In the genomic region with DNA sequence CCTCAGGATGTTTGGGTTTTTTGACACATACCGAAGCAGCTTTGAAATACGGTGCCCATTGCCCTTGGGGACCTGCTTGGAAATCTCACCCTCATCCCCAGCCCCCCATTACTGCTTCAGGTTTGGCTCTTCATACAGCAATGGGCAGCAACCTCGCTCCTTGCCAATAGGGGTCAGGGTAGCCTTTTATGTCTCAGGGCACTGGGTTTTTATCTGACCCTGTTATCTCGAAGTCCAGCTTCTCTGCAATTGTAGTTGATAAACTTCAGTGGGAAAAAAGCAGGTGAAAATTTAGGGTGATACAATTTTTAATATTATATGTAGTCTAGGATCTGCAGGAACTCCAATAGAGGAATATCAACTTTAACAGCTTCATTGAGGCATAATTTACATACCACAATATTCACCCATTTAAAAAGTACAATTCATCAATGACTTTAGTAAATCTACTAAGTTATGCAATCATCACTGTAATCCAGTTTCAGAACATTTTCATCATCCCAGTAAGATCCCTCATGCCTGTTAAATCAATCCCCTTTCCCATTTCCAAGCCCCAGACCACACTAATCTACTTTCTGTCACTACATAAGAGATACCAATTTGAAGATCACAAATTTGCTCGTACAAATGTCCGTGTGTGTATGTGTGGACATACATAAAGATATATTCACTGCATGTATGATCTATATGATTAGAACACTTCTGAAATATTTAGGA, we compare ENCODE assay signal across 8 cellular contexts.
DNase-seq lines count a peak whose midpoint lies in the region; TF ChIP-seq lines count a peak whose summit lies in the region.

No MANE protein-coding gene starts in this region.

- CTCF ChIA-PET in MCF 10A (lab: Yijun Ruan, JAX), result interaction anchor here (0.6 to 6.6 kb wide), 19 partner anchors 11 to 463 kb away, joined by 3 to 55 read pairs (median 3); no protein-coding TSS in a partner anchor

- H2AK5ac ChIP-seq in trophoblast cell (ENCODE audit: low read length), result peak overlapping the region; percentile 64

- no TSS peak for BruUV-seq in MCF 10A (replicated peaks; lab: Mats Ljungman, UMichigan)

- no peak overlapping the region for H4K8ac ChIP-seq in trophoblast cell (ENCODE audit: low read depth, low read length)

- H3K4me1 ChIP-seq in breast epithelium, result no peaks in the 10 kb centered on the region
- peaks cover 10 to 15% of the 10 kb centered on the region in 2 experiments for H3K4me1 ChIP-seq in trophoblast cell (ENCODE audit: control insufficient read depth in 1 of 2, insufficient read depth in 2 of 2, low read length in 2 of 2)

- no peak for TF ChIP-seq POLR2A in breast epithelium (IDR thresholded peaks at IDR 0.05)

- H3K27ac Mint-ChIP-seq in MCF 10A (ENCODE audit: low read depth, unreplicated experiment), result no peak overlapping the region

- DNase-seq in MCF 10A (ENCODE audit: unreplicated experiment) (peak; percentile 50), breast epithelium (ENCODE audit: low spot score in 2 of 2) (no peak), NCI-H146 treated with DMSO at 0.1 percent for 48 hours (lab: John Stamatoyannopoulos, UW; ENCODE audit: unreplicated experiment) (peak; percentile 22), dermis blood vessel endothelial cell (peak; percentile 76), trophoblast cell (peak in 1 of 2 donors; percentile 41), coronary artery (ENCODE audit: low spot score) (no peak), cerebellar nuclear complex (lab: John Stamatoyannopoulos, UW) (no peak)
- no peak for DNase-seq in central memory CD4-positive, alpha-beta T cell

- H3K36me3 Mint-ChIP-seq in MCF 10A (ENCODE audit: insufficient read depth, unreplicated experiment), result peaks cover 5% of the 10 kb centered on the region

- no peak overlapping the region for H2BK120ac ChIP-seq in trophoblast cell (ENCODE audit: insufficient read depth, low read length, poor library complexity)

- H4K12ac ChIP-seq in trophoblast cell (ENCODE audit: low read depth, low read length), result no peak overlapping the region

- no peak overlapping the region for H3K27ac ChIP-seq in breast epithelium
- H3K27ac ChIP-seq in trophoblast cell (ENCODE audit: low read depth, low read length), result no peak overlapping the region
- H3K27ac ChIP-seq in coronary artery, result no peak overlapping the region

- H3K14ac ChIP-seq in trophoblast cell (ENCODE audit: low read length), result no peak overlapping the region

- intact Hi-C loops in MCF 10A (cut with micrococcal nuclease) (loop anchor here (1.0 to 10.0 kb wide), 7 partner anchors 84 to 505 kb away; no protein-coding TSS in a partner anchor), breast epithelium (cut with DNase I; ENCODE audit: low total_unique reads) (no loop called here)

- H3K4me3 ChIP-seq in breast epithelium, result no peak overlapping the region
- H3K4me3 ChIP-seq in trophoblast cell (ENCODE audit: low read depth, low read length), result no peak overlapping the region
- no peak overlapping the region for H3K4me3 ChIP-seq in coronary artery

- POLR2A ChIA-PET in MCF 10A (lab: Yijun Ruan, JAX), result interaction anchor here (1.4 kb wide), 1 partner anchor 390 kb away, joined by 6 read pairs; no protein-coding TSS in a partner anchor

- peaks cover 27% of the 10 kb centered on the region for H3K79me1 ChIP-seq in trophoblast cell (ENCODE audit: low read length)

- no peak overlapping the region for H3K4me3 Mint-ChIP-seq in MCF 10A (ENCODE audit: unreplicated experiment)

- WGBS in trophoblast cell (ENCODE audit: extremely low coverage, insufficient coverage, insufficient read length), result no CpG with 5 or more reads among the region's 6 CpGs

- H2BK5ac ChIP-seq in trophoblast cell (ENCODE audit: low read depth, low read length, poor library complexity), result no peak overlapping the region

- no peak overlapping the region for H3K4me2 ChIP-seq in trophoblast cell (ENCODE audit: low read length)

- H3K27me3 ChIP-seq in breast epithelium (no peaks in the 10 kb centered on the region), trophoblast cell (ENCODE audit: insufficient read depth, low read length) (no peaks in the 10 kb centered on the region)

- no peaks in the 10 kb centered on the region for H3K9me3 Mint-ChIP-seq in MCF 10A (ENCODE audit: unreplicated experiment)

- H4K91ac ChIP-seq in trophoblast cell (ENCODE audit: low read depth, low read length), result peak overlapping the region; percentile 38

- no peak overlapping the region for H2AFZ ChIP-seq in trophoblast cell (ENCODE audit: insufficient read depth, low read length, poor library complexity)

- peaks cover 13% of the 10 kb centered on the region for H3K4me1 Mint-ChIP-seq in MCF 10A (ENCODE audit: insufficient read depth, unreplicated experiment)

- no peaks in the 10 kb centered on the region for H3K9me3 ChIP-seq in breast epithelium
- H3K9me3 ChIP-seq in trophoblast cell (ENCODE audit: insufficient read depth, low read depth, low read length), result no peaks in the 10 kb centered on the region

- H2BK12ac ChIP-seq in trophoblast cell (ENCODE audit: low read length), result peak overlapping the region; percentile 30

- H3K9ac ChIP-seq in trophoblast cell (ENCODE audit: low read length), result no peak overlapping the region

- no peaks in the 10 kb centered on the region for H3K27me3 Mint-ChIP-seq in MCF 10A (ENCODE audit: insufficient read depth, unreplicated experiment)

- H3K79me2 ChIP-seq in trophoblast cell (ENCODE audit: control insufficient read depth, insufficient read depth, low read length, poor library complexity), result peaks cover 2% of the 10 kb centered on the region

- TF ChIP-seq CTCF in MCF 10A (IDR thresholded peaks at IDR 0.05; ENCODE audit: unreplicated experiment) (peak; percentile 86), breast epithelium (IDR thresholded peaks at IDR 0.05) (peak in 1 of 3 donors; percentile 29), coronary artery (IDR thresholded peaks at IDR 0.05) (no peak)

- H3K4ac ChIP-seq in trophoblast cell (ENCODE audit: low read depth, low read length), result no peak overlapping the region

- H3K23ac ChIP-seq in trophoblast cell (ENCODE audit: low read length), result no peak overlapping the region

- H3K36me3 ChIP-seq in breast epithelium (no peaks in the 10 kb centered on the region), trophoblast cell (ENCODE audit: control insufficient read depth in 1 of 2, insufficient read depth in 2 of 2, low read length in 2 of 2) (peaks cover 2 to 6% of the 10 kb centered on the region in 2 experiments)

- H3K18ac ChIP-seq in trophoblast cell (ENCODE audit: low read length), result no peak overlapping the region

Comparison
In these comparisons a context has a peak if more than half of its experiments do, and no peak if none do; other contexts are left out.
1. DNase-seq: peak in MCF 10A (single experiment), NCI-H146 treated with DMSO at 0.1 percent for 48 hours (single experiment) and dermis blood vessel endothelial cell (single experiment); none in breast epithelium (0 of 2), central memory CD4-positive, alpha-beta T cell (single experiment), coronary artery (single experiment) and cerebellar nuclear complex (0 of 2).